In genomic region chr19:45391346-45391745, GRCh38 we compare ENCODE assay signal across 11 cellular contexts.
DNase-seq lines count a peak whose midpoint lies in the region; TF ChIP-seq lines count a peak whose summit lies in the region.
"Had no signal": no experiment of that assay in that cellular context is flagged by ENCODE, and none has a peak within 500 bp of the region (broad histone marks: within the 10 kb centered on the region; RNA-seq: fewer than 3 reads in every experiment).

No MANE protein-coding gene starts in this region.

- POLR2A ChIA-PET in HEK293T (lab: Yijun Ruan, JAX) = interaction anchor here (2.2 kb wide), 1 partner anchor 13 kb away, joined by 7 read pairs; the partner anchor contains the start of gene PPP1R13L

- TF ChIP-seq POLR2A in Raji (IDR thresholded peaks at IDR 0.05; ENCODE audit: insufficient read depth, low read depth, low read length) = peak; percentile 29; the same call in 1 of the 2 replicates

- DNase-seq in DMS53 (lab: John Stamatoyannopoulos, UW) (peak; percentile 58), DMS53 treated with DMSO at 0.1 percent for 48 hours (lab: John Stamatoyannopoulos, UW; ENCODE audit: unreplicated experiment) (no peak), HEK293T (ENCODE audit: extremely low spot score) (peak; percentile 58), left kidney (ENCODE audit: low read depth, low spot score) (peak; percentile 38), SKM-1 treated with dmso at 0.1 percent for 144 hours (lab: John Stamatoyannopoulos, UW; ENCODE audit: unreplicated experiment) (no peak), NCI-H2107 treated with DMSO at 0.1 percent for 48 hours (lab: John Stamatoyannopoulos, UW; ENCODE audit: unreplicated experiment) (no peak), 8988T (no peak)
- DNase-seq: activated CD8-positive, alpha-beta memory T cell treated with anti-CD3 and anti-CD28 coated beads for 24 hours; effector memory CD8-positive, alpha-beta T cell; NCI-H1436 had no signal

- CTCF ChIA-PET in HEK293T (lab: Yijun Ruan, JAX) = interaction anchor here (1.1 kb wide), 1 partner anchor 10 kb away, joined by 5 read pairs; no protein-coding TSS in a partner anchor

TF ChIP-seq in HEK293T, 16 proteins besides CTCF, POLR2A, EP300 and RAD21:
- TF ChIP-seq SUZ12 (IDR thresholded peaks at IDR 0.05) (no peak), FOXM1 (IDR thresholded peaks at IDR 0.05; ENCODE audit: borderline replicate concordance) (no peak), FOXK2 (IDR thresholded peaks at IDR 0.05) (no peak), NFRKB (IDR thresholded peaks at IDR 0.05) (no peak), ELF4 (IDR thresholded peaks at IDR 0.05) (no peak), HDGF (IDR thresholded peaks at IDR 0.05; ENCODE audit: borderline replicate concordance) (no peak), CTBP1 (IDR thresholded peaks at IDR 0.05; ENCODE audit: borderline replicate concordance) (no peak), TARDBP (IDR thresholded peaks at IDR 0.05) (no peak), SP1 (IDR thresholded peaks at IDR 0.05) (no peak), ZNF384 (IDR thresholded peaks at IDR 0.05) (no peak), BHLHE40 (IDR thresholded peaks at IDR 0.05; ENCODE audit: borderline replicate concordance) (no peak), ARNT (IDR thresholded peaks at IDR 0.05) (no peak), LEF1 (IDR thresholded peaks at IDR 0.05; ENCODE audit: borderline replicate concordance) (no peak), L3MBTL2 (conservative IDR thresholded peaks at IDR 0.05) (no peak)
- TF ChIP-seq, protein P1, sequence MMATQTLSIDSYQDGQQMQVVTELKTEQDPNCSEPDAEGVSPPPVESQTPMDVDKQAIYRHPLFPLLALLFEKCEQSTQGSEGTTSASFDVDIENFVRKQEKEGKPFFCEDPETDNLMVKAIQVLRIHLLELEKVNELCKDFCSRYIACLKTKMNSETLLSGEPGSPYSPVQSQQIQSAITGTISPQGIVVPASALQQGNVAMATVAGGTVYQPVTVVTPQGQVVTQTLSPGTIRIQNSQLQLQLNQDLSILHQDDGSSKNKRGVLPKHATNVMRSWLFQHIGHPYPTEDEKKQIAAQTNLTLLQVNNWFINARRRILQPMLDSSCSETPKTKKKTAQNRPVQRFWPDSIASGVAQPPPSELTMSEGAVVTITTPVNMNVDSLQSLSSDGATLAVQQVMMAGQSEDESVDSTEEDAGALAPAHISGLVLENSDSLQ (IDR thresholded peaks at IDR 0.05) = no peak
TF ChIP-seq in HEK293T: peak in this region for 0.

Comparison
In these comparisons a context has a peak if more than half of its experiments do, and no peak if none do; other contexts are left out.
1. DNase-seq: peak in DMS53 (single experiment), HEK293T (single experiment) and left kidney (single experiment); none in DMS53 treated with DMSO at 0.1 percent for 48 hours (single experiment), SKM-1 treated with dmso at 0.1 percent for 144 hours (single experiment), NCI-H2107 treated with DMSO at 0.1 percent for 48 hours (single experiment) and 8988T (single experiment).